ENCODE assay signal across 8 cellular contexts in the genomic region with DNA sequence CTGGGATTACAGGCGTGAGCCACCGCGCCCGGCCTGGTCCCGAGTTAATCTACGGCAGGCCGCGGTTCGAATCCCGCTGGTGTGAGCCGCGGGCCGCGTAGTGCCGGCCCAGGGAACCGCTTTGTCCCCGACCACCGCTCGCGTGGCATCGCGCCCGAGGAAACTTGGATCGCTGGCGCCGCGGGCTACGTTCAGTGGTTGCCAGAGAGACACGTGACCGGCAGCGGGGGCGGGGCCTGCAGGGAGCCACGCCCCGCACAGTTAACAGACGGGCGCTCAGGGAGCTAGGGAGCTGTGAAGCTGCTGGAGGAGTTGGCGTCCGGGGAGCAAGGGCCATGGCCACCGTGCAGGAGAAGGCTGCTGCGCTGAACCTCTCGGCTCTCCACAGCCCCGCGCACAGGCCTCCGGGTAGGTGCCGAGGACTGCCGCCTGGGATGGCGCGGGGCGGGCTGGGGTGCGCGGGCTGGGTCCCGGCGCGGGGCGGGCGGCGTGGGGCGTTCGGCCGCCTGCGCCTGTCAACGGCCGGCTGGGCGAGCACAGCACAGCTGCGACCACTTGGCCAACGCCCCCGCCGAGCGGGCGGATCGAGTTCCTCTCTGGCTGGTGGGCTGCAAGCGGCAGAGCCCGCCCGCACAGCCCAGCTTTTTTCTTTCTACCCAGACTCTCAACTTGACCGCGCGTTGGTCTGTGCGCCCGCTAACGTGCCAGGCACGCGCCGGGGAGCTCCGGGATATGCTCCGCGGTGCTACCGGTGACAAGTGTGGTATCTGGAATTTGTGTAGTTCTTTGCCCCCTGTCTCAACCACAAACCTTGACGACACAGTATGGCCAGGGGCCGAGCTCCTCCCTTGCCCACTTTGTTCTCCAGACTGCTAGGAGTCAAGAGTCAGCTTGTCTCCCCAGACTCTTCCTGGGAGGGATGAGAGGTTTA. TPM values are rescaled to one million over a fixed set of nuclear protein-coding genes. Genes with fewer than 3 reads are reported as not detected.
DNase-seq lines count a peak whose midpoint lies in the region; ATAC-seq and TF ChIP-seq lines count a peak whose summit lies in the region.

A gene (plus strand): TSS at position 258 of the 931 bp plus-strand sequence. CDS start 78 bp downstream, at position 336.

- no peak for TF ChIP-seq CTCF in coronary artery (IDR thresholded peaks at IDR 0.05)

- ATAC-seq in GM18867 (IDR thresholded peaks at IDR 0.05; ENCODE audit: unreplicated experiment) (peak; percentile 63), HG03066 (IDR thresholded peaks at IDR 0.05; ENCODE audit: low read depth, unreplicated experiment) (peak; percentile 63), left lobe of liver (peak; percentile 83)

- DNase-seq in 8988T, result peak; percentile 89
- DNase-seq in NCI-H2227 treated with DMSO at 0.1 percent for 48 hours (lab: John Stamatoyannopoulos, UW), result peak; percentile 94
- peak; percentile 76 to 77 for DNase-seq in activated CD4-positive, alpha-beta T cell treated with anti-CD3 and anti-CD28 coated beads for 4 hours
- peak; percentile 78 for DNase-seq in coronary artery (ENCODE audit: low spot score)
- peak; percentile 96 for DNase-seq in left lobe of liver (ENCODE audit: low spot score)
- DNase-seq in stimulated activated CD4-positive, alpha-beta T cell treated with anti-CD3 and anti-CD28 coated beads, Interleukin-1b, Interleukin-23, amount 100 ng/mL, for 24 hours (ENCODE audit: low read depth in 4 of 4, low spot score in 1 of 4), result peak; percentile 43 to 72 (median 55)

- H3K4me3 ChIP-seq in coronary artery, result peak within 1 kb of the TSS; percentile 84

- peak within 1 kb of the TSS in 1 of 2 donors; percentile 43 for H3K27ac ChIP-seq in coronary artery

RNA-seq across cellular contexts. Expression of the gene that starts here (rescaled TPM):
- 26.1 TPM for total RNA-seq in left lobe of liver
